Comparison of ENCODE assay signal across 4 cellular contexts in the genomic region with DNA sequence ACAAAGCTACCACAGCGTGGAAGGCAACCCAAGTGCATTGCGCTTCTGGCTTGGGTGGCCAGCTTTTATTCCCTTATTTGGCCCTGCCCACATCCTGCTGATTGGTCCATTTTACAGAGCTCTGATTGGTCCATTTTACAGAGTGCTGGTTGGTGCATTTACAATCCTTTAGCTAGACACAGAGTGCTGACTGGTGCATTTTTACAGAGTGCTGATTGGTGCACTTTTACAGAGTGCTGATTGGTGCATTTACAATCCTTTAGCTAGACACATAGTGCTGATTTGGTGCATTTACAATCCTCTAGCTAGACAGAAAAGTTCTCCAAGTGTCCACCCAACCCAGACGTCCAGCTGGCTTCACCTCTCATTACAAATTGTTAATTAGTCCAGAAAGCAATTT.
DNase-seq lines count a peak whose midpoint lies in the region; ATAC-seq, FAIRE-seq and TF ChIP-seq lines count a peak whose summit lies in the region.
"Not testable (repeated sequence)": the region's sequence is repeated elsewhere in the genome, so short reads cannot be mapped to it uniquely, and the experiment has no call there.

No MANE protein-coding gene starts in this region.

- H3K9me1 ChIP-seq in IMR-90 (ENCODE audit: insufficient read depth, low read length) = not testable (repeated sequence)

- H2AFZ ChIP-seq in IMR-90 (replicated peaks; ENCODE audit: low read length, poor library complexity); HepG2 (ENCODE audit: low read length): not testable (repeated sequence)

- H3K4me2 ChIP-seq in A549; IMR-90 (ENCODE audit: low read depth, low read length); HepG2 (ENCODE audit: low read depth, low read length): not testable (repeated sequence)

- not testable (repeated sequence) for FAIRE-seq in A549 (lab: Jason Lieb, UNC); HepG2 (lab: Jason Lieb, UNC)

- H4K5ac ChIP-seq in IMR-90 (ENCODE audit: low read depth, low read length) = not testable (repeated sequence)

- not testable (repeated sequence) for H3K4me3 Mint-ChIP-seq in WTC11

- H2BK20ac ChIP-seq in IMR-90 (ENCODE audit: low read depth, low read length) = not testable (repeated sequence)

- H3K4ac ChIP-seq in IMR-90 (ENCODE audit: low read depth, low read length) = not testable (repeated sequence)

- H3K56ac ChIP-seq in IMR-90 (ENCODE audit: extremely low read depth, insufficient read depth, low read length) = not testable (repeated sequence)

- not testable (repeated sequence) for H3K27me3 ChIP-seq in IMR-90 (ENCODE audit: control insufficient read depth, insufficient read depth, low read length); HepG2 (ENCODE audit: control insufficient read depth in 1 of 2, insufficient read depth in 2 of 2, low read length in 2 of 2)

- CTCF ChIA-PET in A549 (lab: Yijun Ruan, JAX); IMR-90 (lab: Yijun Ruan, JAX); WTC11 (lab: Charles Lee); HepG2 (lab: Yijun Ruan, JAX; ENCODE audit: low intra/inter-chr PET ratio, low total read pairs): not testable (repeated sequence)

- TF ChIP-seq POLR2A in A549 (IDR thresholded peaks at IDR 0.05; ENCODE audit: low read length); IMR-90 (IDR thresholded peaks at IDR 0.05; ENCODE audit: low read depth, low read length); HepG2 (IDR thresholded peaks at IDR 0.05; ENCODE audit: insufficient read depth in 1 of 2, low read depth in 2 of 2, low read length in 2 of 2): not testable (repeated sequence)

- not testable (repeated sequence) for H2BK120ac ChIP-seq in IMR-90 (ENCODE audit: low read depth, low read length)

- H3K9me3 Mint-ChIP-seq in WTC11 = peaks cover 12% of the 10 kb centered on the region

- not testable (repeated sequence) for H2BK15ac ChIP-seq in IMR-90 (ENCODE audit: low read depth, low read length)

- not testable (repeated sequence) for H3K4me1 Mint-ChIP-seq in WTC11

- not testable (repeated sequence) for H3K79me2 ChIP-seq in HepG2 (ENCODE audit: insufficient read depth, low read length)

- not testable (repeated sequence) for H3K79me1 ChIP-seq in IMR-90 (ENCODE audit: low read depth in 1 of 2, low read length in 2 of 2)

- not testable (repeated sequence) for BruUV-seq in IMR-90 (replicated peaks; lab: Mats Ljungman, UMichigan); HepG2 (replicated peaks; lab: Mats Ljungman, UMichigan)

- H4K20me1 ChIP-seq in IMR-90 (ENCODE audit: insufficient read depth, low read length); HepG2 (ENCODE audit: insufficient read depth, low read length): not testable (repeated sequence)

- not testable (repeated sequence) for H4K91ac ChIP-seq in IMR-90 (ENCODE audit: insufficient read depth, low read depth, low read length)

- not testable (repeated sequence) for ATAC-seq in A549; IMR-90 (ENCODE audit: low read depth); WTC11; HepG2

- H2AK5ac ChIP-seq in IMR-90 (ENCODE audit: low read depth, low read length) = not testable (repeated sequence)

- not testable (repeated sequence) for H3K36me3 ChIP-seq in IMR-90 (ENCODE audit: control insufficient read depth, insufficient read depth, low read length); HepG2 (replicated peaks in 1 of 2; ENCODE audit: control insufficient read depth in 1 of 2, insufficient read depth in 2 of 2, low read length in 2 of 2)

- H3K27ac ChIP-seq in A549; IMR-90 (ENCODE audit: insufficient read depth, low read length); HepG2 (ENCODE audit: extremely low read length, insufficient read depth, low read length): not testable (repeated sequence)

- POLR2A ChIA-PET in A549 (lab: Yijun Ruan, JAX); IMR-90 (lab: Charles Lee; ENCODE audit: unreplicated experiment); WTC11 (lab: Charles Lee); HepG2 (lab: Yijun Ruan, JAX): not testable (repeated sequence)

- intact Hi-C loops in IMR-90 (cut with micrococcal nuclease); HepG2 (cut with micrococcal nuclease; ENCODE audit: unreplicated experiment): not testable (repeated sequence)

- H3K9me3 ChIP-seq in A549; IMR-90 (ENCODE audit: control insufficient read depth, insufficient read depth, low read length): not testable (repeated sequence)
- H3K9me3 ChIP-seq in HepG2 (ENCODE audit: low read length) = peaks cover 22% of the 10 kb centered on the region

- H3K9ac ChIP-seq in IMR-90 (ENCODE audit: low read depth, low read length); HepG2 (ENCODE audit: insufficient read depth, low read depth, low read length): not testable (repeated sequence)

- in situ Hi-C loops in IMR-90 (cut with MboI; ENCODE audit: low sequenced_read_pairs); HepG2 (cut with HindIII; ENCODE audit: extremely low pct_ligation_motif_present, low pct_unique_long_range_greater_than_20kb): not testable (repeated sequence)

- H3K27me3 Mint-ChIP-seq in WTC11 (ENCODE audit: low read depth) = not testable (repeated sequence)

- H3K4me1 ChIP-seq in A549; IMR-90 (ENCODE audit: control insufficient read depth, insufficient read depth, low read length); HepG2 (ENCODE audit: insufficient read depth, low read length): not testable (repeated sequence)

- DNase-seq in A549 (ENCODE audit: low read depth in 1 of 2, low spot score in 1 of 2); IMR-90; WTC11 (ENCODE audit: low spot score); HepG2 (ENCODE audit: low spot score): not testable (repeated sequence)

- H3K36me3 Mint-ChIP-seq in WTC11 = peaks cover 12% of the 10 kb centered on the region

- H3K14ac ChIP-seq in IMR-90 (replicated peaks; ENCODE audit: low read depth, low read length) = not testable (repeated sequence)

- H3K4me3 ChIP-seq in A549; IMR-90 (ENCODE audit: insufficient read depth, low read depth, low read length); HepG2 (replicated peaks in 1 of 3; ENCODE audit: insufficient read depth in 1 of 3, low read depth in 2 of 3, low read length in 3 of 3): not testable (repeated sequence)

- not testable (repeated sequence) for H2BK5ac ChIP-seq in IMR-90 (ENCODE audit: low read depth, low read length, poor library complexity, severe bottlenecking)

- TF ChIP-seq CTCF in A549 (IDR thresholded peaks at IDR 0.05); IMR-90 (conservative IDR thresholded peaks at IDR 0.05; ENCODE audit: low read depth, low read length); WTC11 (IDR thresholded peaks at IDR 0.05); HepG2 (CRISPR knock-in tag; IDR thresholded peaks at IDR 0.05): not testable (repeated sequence)

- dilution Hi-C loops in IMR-90 (cut with HindIII; ENCODE audit: low sequenced_read_pairs, unreplicated experiment) = not testable (repeated sequence)

- not testable (repeated sequence) for TF ChIP-seq EP300 in A549 (IDR thresholded peaks at IDR 0.05); HepG2 (IDR thresholded peaks at IDR 0.05; ENCODE audit: low read depth in 2 of 2, low read length in 2 of 2); HepG2 (CRISPR knock-in tag; IDR thresholded peaks at IDR 0.05; ENCODE audit: borderline replicate concordance)

- H3K23ac ChIP-seq in IMR-90 (ENCODE audit: low read depth, low read length) = not testable (repeated sequence)

- not testable (repeated sequence) for H4K8ac ChIP-seq in IMR-90 (ENCODE audit: low read depth in 2 of 2, low read length in 2 of 2)

- H3K27ac Mint-ChIP-seq in WTC11 = not testable (repeated sequence)

- WGBS in A549 (ENCODE audit: missing lambda C conversion rate) = 51% methylated on average over 3 of the region's 3 CpGs
- WGBS in IMR-90 (ENCODE audit: extremely low coverage in 2 of 2, insufficient read length in 1 of 2), 2 experiments = 100% methylated on average over 1 of the region's 3 CpGs; no CpG with 5 or more reads in 1 of the 2 experiments
- WGBS in HepG2 (ENCODE audit: low lambda C conversion rate) = 36% methylated on average over 3 of the region's 3 CpGs

- H3K18ac ChIP-seq in IMR-90 (ENCODE audit: low read depth, low read length) = not testable (repeated sequence)

- TF ChIP-seq RAD21 in A549 (conservative IDR thresholded peaks at IDR 0.05 in 1 of 2, IDR thresholded peaks at IDR 0.05 in 1 of 2); IMR-90 (IDR thresholded peaks at IDR 0.05; ENCODE audit: low read length); HepG2 (CRISPR knock-in tag; IDR thresholded peaks at IDR 0.05): not testable (repeated sequence)

- not testable (repeated sequence) for H2AK9ac ChIP-seq in IMR-90 (replicated peaks; ENCODE audit: low read depth, low read length, poor library complexity)

TF ChIP-seq in A549, 52 proteins besides CTCF, POLR2A, EP300 and RAD21:
- peak; percentile 75 for TF ChIP-seq MAFK (IDR thresholded peaks at IDR 0.05; ENCODE audit: partially characterized antibody)
TF ChIP-seq in A549: peak in this region for 1; not testable (repeated sequence) for 51.

TF ChIP-seq in IMR-90, 13 proteins besides CTCF, POLR2A, EP300 and RAD21:
- peak; percentile 25; the same call in 1 of the 2 replicates for TF ChIP-seq MAFK (IDR thresholded peaks at IDR 0.05; ENCODE audit: low read depth, low read length)

TF ChIP-seq in WTC11, 78 proteins besides CTCF, POLR2A, EP300 and RAD21:
- peak; percentile 24; the same call in 1 of the 2 replicates for TF ChIP-seq NFYB (CRISPR knock-in tag; conservative IDR thresholded peaks at IDR 0.05; ENCODE audit: low read depth)

TF ChIP-seq in HepG2, 621 proteins besides CTCF, POLR2A, EP300 and RAD21:
- peak in 1 of 2 experiments; percentile 61; a peak in 2 of 4 replicates for TF ChIP-seq MAFK (conservative IDR thresholded peaks at IDR 0.05 in 1 of 2, IDR thresholded peaks at IDR 0.05 in 1 of 2; ENCODE audit: low read length in 2 of 2)
- peak; percentile 30; the same call in 1 of the 2 replicates for TF ChIP-seq MAFF (IDR thresholded peaks at IDR 0.05; ENCODE audit: low read depth, low read length)
